In genomic region chr9:22483528-22484060, GRCh38 we compare ENCODE assay signal across 17 cellular contexts. TPM values are rescaled to one million over a fixed set of nuclear protein-coding genes. Genes with fewer than 3 reads are reported as not detected.
"Had no signal": no experiment of that assay in that cellular context is flagged by ENCODE, and none has a peak within 500 bp of the region (broad histone marks: within the 10 kb centered on the region; RNA-seq: fewer than 3 reads in every experiment).

No MANE protein-coding gene starts in this region.

- H3K9me3 ChIP-seq: thyroid gland had no signal

- H3K27ac Mint-ChIP-seq: activated naive CD8-positive, alpha-beta T cell; activated T-cell treated with anti-CD3 and anti-CD28 coated beads, Interleukin-2, amount 50 U/mL, for 72 hours; immature natural killer cell; nephron; stimulated activated naive B cell treated with anti-CD40 and anti-IgM and Interleukin-4, amounts not matched to agents 10 μg/mL and 1 μg/mL and 100 μg/mL, for 72 hours had no signal

- H3K4me3 ChIP-seq: left ventricle myocardium inferior, thyroid gland had no signal

- DNase-seq: activated CD4-positive, alpha-beta T cell treated with anti-CD3 and anti-CD28 coated beads, Interleukin-2, amount 50 U/mL, for 4 hours; activated T-cell treated with anti-CD3 and anti-CD28 coated beads, Interleukin-2, amount 50 U/mL, for 72 hours; effector CD8-positive, alpha-beta T cell; immature natural killer cell; kidney glomerular epithelial cell; left ventricle myocardium inferior; mammary epithelial cell; midbrain; nucleus accumbens; posterior cingulate gyrus; retina; stimulated activated naive B cell treated with anti-CD40 and anti-IgM and Interleukin-4, amounts not matched to agents 10 μg/mL and 1 μg/mL and 100 μg/mL, for 72 hours; thyroid gland; WERI-Rb-1 had no signal

- H3K4me1 ChIP-seq: left ventricle myocardium inferior, thyroid gland had no signal

- H3K27me3 ChIP-seq: thyroid gland had no signal

- H3K4me1 Mint-ChIP-seq: immature natural killer cell; nephron; stimulated activated naive B cell treated with anti-CD40 and anti-IgM and Interleukin-4, amounts not matched to agents 10 μg/mL and 1 μg/mL and 100 μg/mL, for 72 hours had no signal

- H3K27ac ChIP-seq: left ventricle myocardium inferior, thyroid gland, WERI-Rb-1 had no signal

- H3K4me3 Mint-ChIP-seq: activated naive CD8-positive, alpha-beta T cell; activated T-cell treated with anti-CD3 and anti-CD28 coated beads, Interleukin-2, amount 50 U/mL, for 72 hours; immature natural killer cell; nephron; stimulated activated naive B cell treated with anti-CD40 and anti-IgM and Interleukin-4, amounts not matched to agents 10 μg/mL and 1 μg/mL and 100 μg/mL, for 72 hours had no signal

- H3K36me3 ChIP-seq: left ventricle myocardium inferior, thyroid gland, WERI-Rb-1 had no signal

- ATAC-seq: activated T-cell treated with anti-CD3 and anti-CD28 coated beads, Interleukin-2, amount 50 U/mL, for 72 hours; stimulated activated naive B cell treated with anti-CD40 and anti-IgM and Interleukin-4, amounts not matched to agents 10 μg/mL and 1 μg/mL and 100 μg/mL, for 72 hours had no signal

- H3K36me3 Mint-ChIP-seq: activated naive CD8-positive, alpha-beta T cell; immature natural killer cell; stimulated activated naive B cell treated with anti-CD40 and anti-IgM and Interleukin-4, amounts not matched to agents 10 μg/mL and 1 μg/mL and 100 μg/mL, for 72 hours had no signal

RNA-seq across cellular contexts. Expression of gene DMRTA1, which starts 37.0 kb away (rescaled TPM):
- total RNA-seq: activated CD8-positive, alpha-beta memory T cell treated with anti-CD3 and anti-CD28 coated beads for 36 hours; activated T-cell treated with anti-CD3 and anti-CD28 coated beads, Interleukin-2, amount 50 U/mL, for 72 hours had no signal
- polyA plus RNA-seq: immature natural killer cell had no signal
